Comparison of ENCODE assay signal across 8 cellular contexts in the genomic region with DNA sequence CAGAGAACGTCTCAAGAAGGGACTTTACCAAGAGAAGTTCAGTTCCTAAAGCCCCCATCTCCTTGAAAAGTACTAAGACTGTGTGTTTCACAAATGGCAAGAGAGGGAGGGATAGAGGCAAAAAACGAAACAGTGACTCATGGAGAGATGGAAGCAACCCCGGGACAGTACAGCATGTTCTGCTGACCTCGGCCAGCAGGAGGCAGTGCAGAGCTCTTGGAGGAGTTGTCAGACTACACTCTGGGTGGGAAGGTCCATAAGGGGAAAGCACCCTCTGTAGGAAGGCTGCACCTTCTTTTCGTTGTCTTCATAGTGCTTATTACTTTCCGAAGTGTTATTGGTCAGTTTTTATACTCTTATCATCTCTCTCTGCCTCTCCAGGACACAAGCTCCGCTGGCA.
DNase-seq lines count a peak whose midpoint lies in the region; ATAC-seq and TF ChIP-seq lines count a peak whose summit lies in the region.

No MANE protein-coding gene starts in this region.

- no peak for TF ChIP-seq POLR2A in right lobe of liver (IDR thresholded peaks at IDR 0.05)

- dilution Hi-C loops in mammary epithelial cell (cut with HindIII; ENCODE audit: low sequenced_read_pairs): no loop called here

- H3K4me3 ChIP-seq in mammary epithelial cell (replicated peaks in 1 of 3; ENCODE audit: insufficient read depth in 1 of 3, low read depth in 2 of 3, low read length in 3 of 3) (no peak overlapping the region), right lobe of liver (no peak overlapping the region)

- H3K79me2 ChIP-seq in mammary epithelial cell (ENCODE audit: insufficient read depth, low read length): no peaks in the 10 kb centered on the region

- in situ Hi-C loops in mammary epithelial cell (cut with MboI; ENCODE audit: low sequenced_read_pairs in 2 of 2): loop anchor here (25.0 kb wide), 2 partner anchors 549 to 799 kb away; a partner anchor contains a TSS

- WGBS in mammary epithelial cell (ENCODE audit: low coverage, missing lambda C conversion rate): 48% methylated on average over 5 of the region's 7 CpGs
- WGBS in right lobe of liver (ENCODE audit: insufficient coverage, low coverage, low lambda C conversion rate, missing lambda C conversion rate): 35% methylated on average over 6 of the region's 7 CpGs

- H3K4me1 ChIP-seq in mammary epithelial cell (ENCODE audit: insufficient read depth, low read length) (no peaks in the 10 kb centered on the region), right lobe of liver (no peaks in the 10 kb centered on the region)

- H3K36me3 ChIP-seq in KOPT-K1 (ENCODE audit: insufficient read depth, low read length) (no peaks in the 10 kb centered on the region), mammary epithelial cell (ENCODE audit: insufficient read depth, low read length) (no peaks in the 10 kb centered on the region), right lobe of liver (no peaks in the 10 kb centered on the region)

- no peak overlapping the region for H3K4me2 ChIP-seq in mammary epithelial cell (ENCODE audit: insufficient read depth, low read depth, low read length)

- BruUV-seq in mammary epithelial cell (replicated peaks; lab: Mats Ljungman, UMichigan): no TSS peak

- H3K9me3 ChIP-seq in KOPT-K1 (ENCODE audit: insufficient read depth, low read length, poor library complexity, severe bottlenecking) (no peaks in the 10 kb centered on the region), mammary epithelial cell (replicated peaks; ENCODE audit: insufficient read depth, low read length) (no peaks in the 10 kb centered on the region), right lobe of liver (no peaks in the 10 kb centered on the region)

- CTCF ChIA-PET in mammary epithelial cell (lab: Charles Lee; ENCODE audit: low non-redundant PET): interaction anchor here (0.8 kb wide), 1 partner anchor 514 kb away, joined by 3 read pairs; no protein-coding TSS in a partner anchor

- intact Hi-C loops in mammary epithelial cell (cut with micrococcal nuclease): loop anchor here (1.0 kb wide), 1 partner anchor 109 kb away; no protein-coding TSS in a partner anchor
- intact Hi-C loops in right lobe of liver (cut with DNase I): no loop called here

- H4K20me1 ChIP-seq in mammary epithelial cell (ENCODE audit: insufficient read depth, low read length): no peaks in the 10 kb centered on the region

- H3K9ac ChIP-seq in mammary epithelial cell (ENCODE audit: insufficient read depth, low read length): no peak overlapping the region

- ATAC-seq in right lobe of liver: peak; percentile 60 to 72 (median 60)

- DNase-seq in NCI-H82 (lab: John Stamatoyannopoulos, UW): peak; percentile 63
- DNase-seq in NCI-H82 treated with DMSO at 0.1 percent for 48 hours (lab: John Stamatoyannopoulos, UW; ENCODE audit: unreplicated experiment): no peak
- peak; percentile 42 for DNase-seq in mammary epithelial cell
- DNase-seq in right lobe of liver: peak in 1 of 3 donors; percentile 41
- peak; percentile 52 to 76 for DNase-seq in stimulated activated CD8-positive, alpha-beta memory T cell treated with anti-CD3 and anti-CD28 coated beads, Interleukin-7, amount 100 ng/mL, for 48 hours (ENCODE audit: extremely low read depth in 1 of 2, low read depth in 1 of 2)
- DNase-seq in NCI-H2171 treated with DMSO at 0.1 percent for 48 hours (lab: John Stamatoyannopoulos, UW): no peak

- H2AFZ ChIP-seq in mammary epithelial cell (ENCODE audit: low read depth, low read length): no peak overlapping the region

- peak overlapping the region; percentile 15 for H3K27ac ChIP-seq in KOPT-K1 (ENCODE audit: low read depth, low read length, poor library complexity, severe bottlenecking)
- no peak overlapping the region for H3K27ac ChIP-seq in VCaP
- no peak overlapping the region for H3K27ac ChIP-seq in mammary epithelial cell (ENCODE audit: insufficient read depth, low read depth, low read length)
- no peak overlapping the region for H3K27ac ChIP-seq in right lobe of liver

- TF ChIP-seq CTCF in VCaP (conservative IDR thresholded peaks at IDR 0.05) (peak; percentile 44; the same call in 1 of the 2 replicates), mammary epithelial cell (conservative IDR thresholded peaks at IDR 0.05 in 1 of 2, IDR thresholded peaks at IDR 0.05 in 1 of 2; ENCODE audit: extremely low read depth in 1 of 2, insufficient read depth in 1 of 2, low read depth in 1 of 2, low read length in 2 of 2) (peak; percentile 69 to 77), right lobe of liver (IDR thresholded peaks at IDR 0.05) (peak; percentile 34 to 57 (median 42))

- no peaks in the 10 kb centered on the region for H3K27me3 ChIP-seq in mammary epithelial cell (ENCODE audit: insufficient read depth, low read length)
- no peaks in the 10 kb centered on the region for H3K27me3 ChIP-seq in right lobe of liver

Comparison
In these comparisons a context has a peak if more than half of its experiments do, and no peak if none do; other contexts are left out.
1. DNase-seq: peak in NCI-H82 (single experiment), mammary epithelial cell (single experiment) and stimulated activated CD8-positive, alpha-beta memory T cell treated with anti-CD3 and anti-CD28 coated beads, Interleukin-7, amount 100 ng/mL, for 48 hours (2 of 2); none in NCI-H82 treated with DMSO at 0.1 percent for 48 hours (single experiment) and NCI-H2171 treated with DMSO at 0.1 percent for 48 hours (single experiment).
2. Peak in every context shown above with its lines, with median percentiles within 50 percentile points of each other: CTCF ChIP-seq.